In genomic region chr7:41247128-41247865, GRCh38 we compare ENCODE assay signal across 18 cellular contexts.
DNase-seq lines count a peak whose midpoint lies in the region; ATAC-seq, FAIRE-seq and TF ChIP-seq lines count a peak whose summit lies in the region.
"Had no signal": no experiment of that assay in that cellular context is flagged by ENCODE, and none has a peak within 500 bp of the region (broad histone marks: within the 10 kb centered on the region; RNA-seq: fewer than 3 reads in every experiment).

No MANE protein-coding gene starts in this region.

- H3K36me3 Mint-ChIP-seq in nephron progenitor cell (ENCODE audit: low read depth): no peaks in the 10 kb centered on the region
- no peaks in the 10 kb centered on the region for H3K36me3 Mint-ChIP-seq in chondrocyte (ENCODE audit: low read depth)
- H3K36me3 Mint-ChIP-seq in neural progenitor cell: no peaks in the 10 kb centered on the region

- H3K9me3 Mint-ChIP-seq in nephron progenitor cell: peaks cover 13% of the 10 kb centered on the region
- H3K9me3 Mint-ChIP-seq in chondrocyte (ENCODE audit: low read depth): no peaks in the 10 kb centered on the region
- no peaks in the 10 kb centered on the region for H3K9me3 Mint-ChIP-seq in neural progenitor cell

- DNase-seq in Daoy (ENCODE audit: low read depth) (peak; percentile 87), NCI-H526 treated with DMSO at 0.1 percent for 48 hours (lab: John Stamatoyannopoulos, UW) (peak; percentile 3), GM12878 (ENCODE audit: low read depth, low spot score) (no peak), nephron progenitor cell (no peak), chondrocyte (ENCODE audit: low spot score) (no peak), OCI-LY7 (ENCODE audit: low spot score) (no peak), neural progenitor cell (ENCODE audit: low spot score) (no peak), HUDEP-2 (lab: John Stamatoyannopoulos, UW; ENCODE audit: unreplicated experiment in 76 of 76) (no peak)
- DNase-seq: activated naive CD4-positive, alpha-beta T cell treated with Interleukin-2 at 50 U/mL for 16 hours; AML-193; effector memory CD8-positive, alpha-beta T cell; left cardiac atrium; NCI-H1092 treated with DMSO at 0.1 percent for 48 hours; NCI-H510A; stimulated activated CD4-positive, alpha-beta T cell treated with anti-CD3 and anti-CD28 coated beads, Interleukin-1b, Interleukin-23, amount 100 ng/mL, for 48 hours; stimulated activated CD8-positive, alpha-beta memory T cell treated with anti-CD3 and anti-CD28 coated beads, Interleukin-4, amount 100 ng/mL, for 48 hours; thyroid gland had no signal

- H3K36me3 ChIP-seq in GM12878 (ENCODE audit: control insufficient read depth in 2 of 2, insufficient read depth in 2 of 2, low read length in 1 of 2) (no peaks in the 10 kb centered on the region), OCI-LY7 (ENCODE audit: insufficient read depth, low read length) (no peaks in the 10 kb centered on the region), neural progenitor cell (no peaks in the 10 kb centered on the region)
- H3K36me3 ChIP-seq: breast epithelium, thyroid gland had no signal

- no peaks in the 10 kb centered on the region for H3K27me3 ChIP-seq in GM12878 (replicated peaks in 1 of 2; ENCODE audit: control insufficient read depth in 2 of 2, insufficient read depth in 2 of 2, low read length in 1 of 2)
- H3K27me3 ChIP-seq in neural progenitor cell: no peaks in the 10 kb centered on the region
- H3K27me3 ChIP-seq: breast epithelium, thyroid gland had no signal

- no peaks in the 10 kb centered on the region for H3K9me2 ChIP-seq in OCI-LY7 (ENCODE audit: insufficient read depth, low read length)

- TF ChIP-seq CTCF in GM12878 (IDR thresholded peaks at IDR 0.05 in 2 of 3, conservative IDR thresholded peaks at IDR 0.05 in 1 of 3; ENCODE audit: control insufficient read depth in 2 of 3, extremely low read depth in 1 of 3, insufficient read depth in 1 of 3, low read depth in 3 of 3, low read length in 3 of 3) (no peak), nephron progenitor cell (IDR thresholded peaks at IDR 0.05) (no peak), chondrocyte (IDR thresholded peaks at IDR 0.05) (no peak), OCI-LY7 (conservative IDR thresholded peaks at IDR 0.05; ENCODE audit: low read length) (no peak), neural progenitor cell (IDR thresholded peaks at IDR 0.05) (no peak)

- no peak for TF ChIP-seq POLR2A in GM12878 (IDR thresholded peaks at IDR 0.05; ENCODE audit: low read depth, low read length)

- TF ChIP-seq EP300 in GM12878 (IDR thresholded peaks at IDR 0.05; ENCODE audit: borderline replicate concordance in 1 of 2, control insufficient read depth in 1 of 2, low read depth in 2 of 2, low read length in 2 of 2): no peak

- POLR2A ChIA-PET in GM12878 (lab: Charles Lee): no interaction called here
- POLR2A ChIA-PET in OCI-LY7 (lab: Charles Lee): no interaction called here

- no peaks in the 10 kb centered on the region for H3F3A ChIP-seq in neural progenitor cell (ENCODE audit: low read depth)

- H3K4me3 Mint-ChIP-seq in nephron progenitor cell (no peak overlapping the region), chondrocyte (ENCODE audit: unreplicated experiment) (no peak overlapping the region), neural progenitor cell (no peak overlapping the region)
- H3K4me3 Mint-ChIP-seq: effector memory CD8-positive, alpha-beta T cell had no signal

- H3K4me1 Mint-ChIP-seq in nephron progenitor cell: peaks cover 17% of the 10 kb centered on the region
- H3K4me1 Mint-ChIP-seq in chondrocyte (ENCODE audit: low read depth): peaks cover 15% of the 10 kb centered on the region
- peaks cover 6% of the 10 kb centered on the region for H3K4me1 Mint-ChIP-seq in neural progenitor cell

- H3K27ac ChIP-seq in GM12878 (ENCODE audit: control insufficient read depth, insufficient read depth) (no peak overlapping the region), OCI-LY7 (ENCODE audit: low read depth, low read length, poor library complexity, severe bottlenecking) (no peak overlapping the region), neural progenitor cell (no peak overlapping the region)
- H3K27ac ChIP-seq: breast epithelium, thyroid gland had no signal

- TF ChIP-seq RAD21 in GM12878 (IDR thresholded peaks at IDR 0.05; ENCODE audit: insufficient read depth, low read depth, low read length): no peak

- peaks cover 4% of the 10 kb centered on the region for H3K27me3 Mint-ChIP-seq in nephron progenitor cell (ENCODE audit: low read depth, poor library complexity)
- no peaks in the 10 kb centered on the region for H3K27me3 Mint-ChIP-seq in chondrocyte (ENCODE audit: low read depth)
- no peaks in the 10 kb centered on the region for H3K27me3 Mint-ChIP-seq in neural progenitor cell (ENCODE audit: insufficient read depth, low read depth)
- H3K27me3 Mint-ChIP-seq: effector memory CD8-positive, alpha-beta T cell had no signal

- H3K4me3 ChIP-seq in GM12878 (no peak overlapping the region), OCI-LY7 (ENCODE audit: low read depth, low read length, poor library complexity, severe bottlenecking) (no peak overlapping the region), neural progenitor cell (no peak overlapping the region)
- H3K4me3 ChIP-seq: breast epithelium, thyroid gland had no signal

- no peak overlapping the region for H3K9ac ChIP-seq in GM12878 (ENCODE audit: control insufficient read depth, insufficient read depth, low read length)
- no peak overlapping the region for H3K9ac ChIP-seq in neural progenitor cell

- CTCF ChIA-PET in GM12878 (lab: Yijun Ruan, JAX): no interaction called here
- CTCF ChIA-PET in OCI-LY7 (lab: Charles Lee; ENCODE audit: unreplicated experiment): no interaction called here

- SMC1A ChIA-PET in GM12878 (lab: Charles Lee; ENCODE audit: uncharacterized antibody, unreplicated experiment): no interaction called here

- ATAC-seq in GM12878: peak; percentile 50
- ATAC-seq: effector memory CD8-positive, alpha-beta T cell; left cardiac atrium had no signal

- H3K9me3 ChIP-seq in GM12878 (replicated peaks; ENCODE audit: control insufficient read depth, insufficient read depth, low read length) (no peaks in the 10 kb centered on the region), OCI-LY7 (ENCODE audit: low read length) (no peaks in the 10 kb centered on the region), neural progenitor cell (ENCODE audit: low read depth) (no peaks in the 10 kb centered on the region)
- H3K9me3 ChIP-seq: breast epithelium, thyroid gland had no signal

- intact Hi-C loops in GM12878 (cut with micrococcal nuclease; ENCODE audit: unreplicated experiment): no loop called here
- intact Hi-C loops in OCI-LY7 (cut with micrococcal nuclease; ENCODE audit: unreplicated experiment): no loop called here

- H2AFZ ChIP-seq in GM12878 (ENCODE audit: control insufficient read depth, low read depth, low read length): no peak overlapping the region
- no peak overlapping the region for H2AFZ ChIP-seq in OCI-LY7 (ENCODE audit: low read length)
- H2AFZ ChIP-seq in neural progenitor cell (replicated peaks): no peak overlapping the region

- 83% methylated on average over 5 of the region's 5 CpGs for WGBS in GM12878 (ENCODE audit: insufficient coverage, insufficient replicate concordance, low lambda C conversion rate, missing lambda C conversion rate)

- in situ Hi-C loops in GM12878 (cut with MboI): no loop called here

- RAD21 ChIA-PET in GM12878 (lab: Charles Lee; ENCODE audit: unreplicated experiment): no interaction called here

- no peak overlapping the region for H3K4me2 ChIP-seq in GM12878 (ENCODE audit: control insufficient read depth, insufficient read depth)
- H3K4me2 ChIP-seq in OCI-LY7 (ENCODE audit: low read length): no peak overlapping the region
- no peak overlapping the region for H3K4me2 ChIP-seq in neural progenitor cell

- H4K20me1 ChIP-seq in GM12878 (ENCODE audit: control insufficient read depth, insufficient read depth) (no peaks in the 10 kb centered on the region), OCI-LY7 (ENCODE audit: insufficient read depth, low read length) (no peaks in the 10 kb centered on the region), neural progenitor cell (ENCODE audit: low read depth) (no peaks in the 10 kb centered on the region)

- H3K4me1 ChIP-seq in GM12878 (ENCODE audit: control insufficient read depth, insufficient read depth, low read length) (no peaks in the 10 kb centered on the region), OCI-LY7 (ENCODE audit: insufficient read depth, low read length, poor library complexity, severe bottlenecking) (no peaks in the 10 kb centered on the region), neural progenitor cell (no peaks in the 10 kb centered on the region)
- H3K4me1 ChIP-seq: breast epithelium, thyroid gland had no signal

- no peaks in the 10 kb centered on the region for H3K79me2 ChIP-seq in GM12878 (ENCODE audit: control insufficient read depth, insufficient read depth, low read length)
- no peaks in the 10 kb centered on the region for H3K79me2 ChIP-seq in OCI-LY7 (ENCODE audit: insufficient read depth, low read depth, low read length)
- H3K79me2 ChIP-seq in neural progenitor cell (ENCODE audit: low read depth): no peaks in the 10 kb centered on the region

- H3K27ac Mint-ChIP-seq in nephron progenitor cell: peak overlapping the region; percentile 64
- H3K27ac Mint-ChIP-seq in chondrocyte (ENCODE audit: unreplicated experiment): no peak overlapping the region
- H3K27ac Mint-ChIP-seq in neural progenitor cell: no peak overlapping the region
- H3K27ac Mint-ChIP-seq: effector memory CD8-positive, alpha-beta T cell had no signal

- BruUV-seq in GM12878 (replicated peaks; lab: Mats Ljungman, UMichigan) (no TSS peak), OCI-LY7 (replicated peaks; lab: Mats Ljungman, UMichigan) (no TSS peak)

- FAIRE-seq in GM12878 (lab: Jason Lieb, UNC): no peak

TF ChIP-seq in GM12878, 131 proteins besides CTCF, POLR2A, EP300 and RAD21:
- TF ChIP-seq FOXM1 (IDR thresholded peaks at IDR 0.05; ENCODE audit: low read depth, low read length): no peak

Comparison
In these comparisons a context has a peak if more than half of its experiments do, and no peak if none do; other contexts are left out.
1. DNase-seq: peak in Daoy (single experiment) and NCI-H526 treated with DMSO at 0.1 percent for 48 hours (single experiment); none in GM12878 (single experiment), nephron progenitor cell (single experiment), chondrocyte (single experiment), OCI-LY7 (single experiment), neural progenitor cell (single experiment) and HUDEP-2 (0 of 76).